In the genomic region with DNA sequence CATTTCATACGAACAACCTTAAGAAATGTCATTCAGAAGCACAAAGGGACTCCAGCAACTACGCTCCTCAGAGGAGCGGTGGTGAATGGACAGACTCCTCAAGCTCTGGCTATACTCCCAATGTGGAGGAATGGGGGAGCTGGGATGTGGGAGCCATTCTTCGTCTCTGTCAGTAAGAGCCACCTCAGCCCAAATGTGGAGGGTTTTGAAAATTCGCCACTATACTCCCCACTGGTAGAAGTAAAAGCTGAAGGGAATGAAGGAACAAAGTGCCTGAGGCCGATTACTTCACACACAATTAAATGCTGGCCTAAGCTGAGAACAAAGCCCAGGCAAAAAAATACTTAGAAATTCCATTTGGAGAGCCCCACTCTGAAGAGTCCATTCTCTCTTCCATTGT, we compare ENCODE assay signal across 21 cellular contexts.
A peak's percentile ranks its signal among the peaks of the same experiment; 100 is the strongest.
DNase-seq lines count a peak whose midpoint lies in the region; ATAC-seq and TF ChIP-seq lines count a peak whose summit lies in the region.
"Had no signal": no experiment of that assay in that cellular context is flagged by ENCODE, and none has a peak within 500 bp of the region (broad histone marks: within the 10 kb centered on the region; RNA-seq: fewer than 3 reads in every experiment).

No MANE protein-coding gene starts in this region.

- peaks cover 17% of the 10 kb centered on the region for H3F3A ChIP-seq in neural progenitor cell (ENCODE audit: low read depth)

- CTCF ChIA-PET in mammary epithelial cell (lab: Charles Lee; ENCODE audit: low non-redundant PET): no interaction called here
- CTCF ChIA-PET in WTC11 (lab: Charles Lee): no interaction called here

- H3K36me3 ChIP-seq in breast epithelium (no peaks in the 10 kb centered on the region), mammary epithelial cell (ENCODE audit: insufficient read depth, low read length) (no peaks in the 10 kb centered on the region), neural progenitor cell (no peaks in the 10 kb centered on the region)
- H3K36me3 ChIP-seq: BLaER1 treated with 17β-estradiol and CSF1 and Interleukin-3, amounts not matched to agents 10 nM and 100 nM; MG63 had no signal

- no peak overlapping the region for H2AFZ ChIP-seq in mammary epithelial cell (ENCODE audit: low read depth, low read length)
- H2AFZ ChIP-seq in neural progenitor cell (replicated peaks): no peak overlapping the region

- H3K27me3 Mint-ChIP-seq in WTC11 (ENCODE audit: low read depth) (no peaks in the 10 kb centered on the region), neural progenitor cell (ENCODE audit: insufficient read depth, low read depth) (no peaks in the 10 kb centered on the region)

- H3K9me3 ChIP-seq in breast epithelium (no peaks in the 10 kb centered on the region), mammary epithelial cell (replicated peaks; ENCODE audit: insufficient read depth, low read length) (no peaks in the 10 kb centered on the region), neural progenitor cell (ENCODE audit: low read depth) (no peaks in the 10 kb centered on the region)
- H3K9me3 ChIP-seq: BLaER1 treated with 17β-estradiol and CSF1 and Interleukin-3, amounts not matched to agents 10 nM and 100 nM; MG63 had no signal

- no peak overlapping the region for H3K9ac ChIP-seq in mammary epithelial cell (ENCODE audit: insufficient read depth, low read length)
- H3K9ac ChIP-seq in neural progenitor cell: no peak overlapping the region
- H3K9ac ChIP-seq: BLaER1 treated with 17β-estradiol and CSF1 and Interleukin-3, amounts not matched to agents 10 nM and 100 nM had no signal

- no peaks in the 10 kb centered on the region for H3K9me3 Mint-ChIP-seq in WTC11
- peaks cover 3% of the 10 kb centered on the region for H3K9me3 Mint-ChIP-seq in neural progenitor cell
- H3K9me3 Mint-ChIP-seq: CD8-positive, alpha-beta T cell had no signal

- H3K4me1 ChIP-seq in breast epithelium: no peaks in the 10 kb centered on the region
- H3K4me1 ChIP-seq in mammary epithelial cell (ENCODE audit: insufficient read depth, low read length): no peaks in the 10 kb centered on the region
- H3K4me1 ChIP-seq in neural progenitor cell: peaks cover 29% of the 10 kb centered on the region

- H3K36me3 Mint-ChIP-seq in WTC11: no peaks in the 10 kb centered on the region
- no peaks in the 10 kb centered on the region for H3K36me3 Mint-ChIP-seq in neural progenitor cell
- H3K36me3 Mint-ChIP-seq: CD8-positive, alpha-beta T cell had no signal

- WGBS in mammary epithelial cell (ENCODE audit: low coverage, missing lambda C conversion rate): 74% methylated on average over 4 of the region's 6 CpGs

- H3K4me3 ChIP-seq in breast epithelium (no peak overlapping the region), mammary epithelial cell (replicated peaks in 1 of 3; ENCODE audit: insufficient read depth in 1 of 3, low read depth in 2 of 3, low read length in 3 of 3) (no peak overlapping the region), neural progenitor cell (no peak overlapping the region)
- H3K4me3 ChIP-seq: BLaER1 treated with 17β-estradiol and CSF1 and Interleukin-3, amounts not matched to agents 10 nM and 100 nM; MG63 had no signal

- in situ Hi-C loops in mammary epithelial cell (cut with MboI; ENCODE audit: low sequenced_read_pairs in 2 of 2): no loop called here
- in situ Hi-C loops in G401 (cut with HindIII; ENCODE audit: low sequenced_read_pairs): no loop called here

- DNase-seq in breast epithelium (ENCODE audit: low spot score in 2 of 2): no peak
- DNase-seq in mammary epithelial cell: no peak
- DNase-seq in WTC11 (ENCODE audit: low spot score): no peak
- peak; percentile 74 for DNase-seq in neural progenitor cell (ENCODE audit: low spot score)
- DNase-seq in activated CD4-positive, alpha-beta T cell treated with anti-CD3 and anti-CD28 coated beads, Interleukin-2, amount 50 U/mL, for 1 hour: no peak
- no peak for DNase-seq in G401 (ENCODE audit: low spot score)
- no peak for DNase-seq in mucosa of gallbladder (ENCODE audit: low spot score)
- DNase-seq in anterior cingulate cortex (lab: John Stamatoyannopoulos, UW): no peak
- DNase-seq: CD8-positive, alpha-beta T cell; DND-41; Kasumi-1; MG63; NCI-H1436; NCI-H1930; NCI-H226; NCI-H510A treated with DMSO at 0.1 percent for 48 hours; NCI-H774; NK-92 treated with Interleukin-12 subunit alpha and Interleukin-12 subunit beta, amount 100 ng/mL, for 24 hours had no signal

- H3K4me3 Mint-ChIP-seq in WTC11 (no peak overlapping the region), neural progenitor cell (no peak overlapping the region)
- H3K4me3 Mint-ChIP-seq: CD8-positive, alpha-beta T cell had no signal

- ATAC-seq in WTC11: peak; percentile 63
- ATAC-seq: CD8-positive, alpha-beta T cell; Panc1 had no signal

- H3K79me2 ChIP-seq in mammary epithelial cell (ENCODE audit: insufficient read depth, low read length): no peaks in the 10 kb centered on the region
- H3K79me2 ChIP-seq in neural progenitor cell (ENCODE audit: low read depth): peaks cover 3% of the 10 kb centered on the region

- dilution Hi-C loops in mammary epithelial cell (cut with HindIII; ENCODE audit: low sequenced_read_pairs): no loop called here

- POLR2A ChIA-PET in WTC11 (lab: Charles Lee): no interaction called here

- no TSS peak for BruUV-seq in mammary epithelial cell (replicated peaks; lab: Mats Ljungman, UMichigan)

- H3K27ac Mint-ChIP-seq in WTC11: no peak overlapping the region
- no peak overlapping the region for H3K27ac Mint-ChIP-seq in neural progenitor cell
- H3K27ac Mint-ChIP-seq: CD8-positive, alpha-beta T cell had no signal

- intact Hi-C loops in breast epithelium (cut with DNase I; ENCODE audit: low total_unique reads): no loop called here
- intact Hi-C loops in mammary epithelial cell (cut with micrococcal nuclease): no loop called here

- H3K4me2 ChIP-seq in mammary epithelial cell (ENCODE audit: insufficient read depth, low read depth, low read length) (no peak overlapping the region), neural progenitor cell (peak overlapping the region; percentile 49)

- TF ChIP-seq CTCF in breast epithelium (IDR thresholded peaks at IDR 0.05) (no peak), mammary epithelial cell (conservative IDR thresholded peaks at IDR 0.05 in 1 of 2, IDR thresholded peaks at IDR 0.05 in 1 of 2; ENCODE audit: extremely low read depth in 1 of 2, insufficient read depth in 1 of 2, low read depth in 1 of 2, low read length in 2 of 2) (no peak), WTC11 (IDR thresholded peaks at IDR 0.05) (no peak), neural progenitor cell (IDR thresholded peaks at IDR 0.05) (no peak)

- H3K4me1 Mint-ChIP-seq in WTC11 (peaks cover 17% of the 10 kb centered on the region), neural progenitor cell (peaks cover 12% of the 10 kb centered on the region)

- H3K27ac ChIP-seq in breast epithelium: peak overlapping the region; percentile 41 to 66
- no peak overlapping the region for H3K27ac ChIP-seq in mammary epithelial cell (ENCODE audit: insufficient read depth, low read depth, low read length)
- H3K27ac ChIP-seq in neural progenitor cell: peak overlapping the region; percentile 75
- H3K27ac ChIP-seq: 22Rv1; BLaER1 treated with 17β-estradiol and CSF1 and Interleukin-3, amounts not matched to agents 10 nM and 100 nM had no signal

- TF ChIP-seq POLR2A in breast epithelium (IDR thresholded peaks at IDR 0.05): no peak

- H4K20me1 ChIP-seq in mammary epithelial cell (ENCODE audit: insufficient read depth, low read length): no peaks in the 10 kb centered on the region
- H4K20me1 ChIP-seq in neural progenitor cell (ENCODE audit: low read depth): no peaks in the 10 kb centered on the region
- H4K20me1 ChIP-seq: BLaER1 treated with 17β-estradiol and CSF1 and Interleukin-3, amounts not matched to agents 10 nM and 100 nM had no signal

- H3K27me3 ChIP-seq in breast epithelium (no peaks in the 10 kb centered on the region), mammary epithelial cell (ENCODE audit: insufficient read depth, low read length) (no peaks in the 10 kb centered on the region), neural progenitor cell (no peaks in the 10 kb centered on the region)
- H3K27me3 ChIP-seq: BLaER1 treated with 17β-estradiol and CSF1 and Interleukin-3, amounts not matched to agents 10 nM and 100 nM; MG63 had no signal

TF ChIP-seq in WTC11, 78 proteins besides CTCF, POLR2A, EP300 and RAD21 (continues in another document):
- TF ChIP-seq ZNF416 (CRISPR knock-in tag; IDR thresholded peaks at IDR 0.05) (no peak), ZNF219 (CRISPR knock-in tag; IDR thresholded peaks at IDR 0.05; ENCODE audit: borderline replicate concordance) (no peak), TEAD4 (CRISPR knock-in tag; IDR thresholded peaks at IDR 0.05) (no peak), ZNF423 (CRISPR knock-in tag; IDR thresholded peaks at IDR 0.05) (no peak)
- TF ChIP-seq, protein P1, sequence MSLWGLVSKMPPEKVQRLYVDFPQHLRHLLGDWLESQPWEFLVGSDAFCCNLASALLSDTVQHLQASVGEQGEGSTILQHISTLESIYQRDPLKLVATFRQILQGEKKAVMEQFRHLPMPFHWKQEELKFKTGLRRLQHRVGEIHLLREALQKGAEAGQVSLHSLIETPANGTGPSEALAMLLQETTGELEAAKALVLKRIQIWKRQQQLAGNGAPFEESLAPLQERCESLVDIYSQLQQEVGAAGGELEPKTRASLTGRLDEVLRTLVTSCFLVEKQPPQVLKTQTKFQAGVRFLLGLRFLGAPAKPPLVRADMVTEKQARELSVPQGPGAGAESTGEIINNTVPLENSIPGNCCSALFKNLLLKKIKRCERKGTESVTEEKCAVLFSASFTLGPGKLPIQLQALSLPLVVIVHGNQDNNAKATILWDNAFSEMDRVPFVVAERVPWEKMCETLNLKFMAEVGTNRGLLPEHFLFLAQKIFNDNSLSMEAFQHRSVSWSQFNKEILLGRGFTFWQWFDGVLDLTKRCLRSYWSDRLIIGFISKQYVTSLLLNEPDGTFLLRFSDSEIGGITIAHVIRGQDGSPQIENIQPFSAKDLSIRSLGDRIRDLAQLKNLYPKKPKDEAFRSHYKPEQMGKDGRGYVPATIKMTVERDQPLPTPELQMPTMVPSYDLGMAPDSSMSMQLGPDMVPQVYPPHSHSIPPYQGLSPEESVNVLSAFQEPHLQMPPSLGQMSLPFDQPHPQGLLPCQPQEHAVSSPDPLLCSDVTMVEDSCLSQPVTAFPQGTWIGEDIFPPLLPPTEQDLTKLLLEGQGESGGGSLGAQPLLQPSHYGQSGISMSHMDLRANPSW (CRISPR knock-in tag; conservative IDR thresholded peaks at IDR 0.05; ENCODE audit: low read depth): no peak
- TF ChIP-seq, protein P2, sequence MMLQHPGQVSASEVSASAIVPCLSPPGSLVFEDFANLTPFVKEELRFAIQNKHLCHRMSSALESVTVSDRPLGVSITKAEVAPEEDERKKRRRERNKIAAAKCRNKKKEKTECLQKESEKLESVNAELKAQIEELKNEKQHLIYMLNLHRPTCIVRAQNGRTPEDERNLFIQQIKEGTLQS (CRISPR knock-in tag; conservative IDR thresholded peaks at IDR 0.05): no peak
